26 cellular contexts compared by ENCODE assay signal in genomic region chr12:50822082-50822481, GRCh38. TPM values are rescaled to one million over a fixed set of nuclear protein-coding genes. Genes with fewer than 3 reads are reported as not detected.
"Had no signal": no experiment of that assay in that cellular context is flagged by ENCODE, and none has a peak within 500 bp of the region (broad histone marks: within the 10 kb centered on the region; RNA-seq: fewer than 3 reads in every experiment).

No MANE protein-coding gene starts in this region.

- ATAC-seq: Panc1, PC-3 had no signal

- H3K9me3 ChIP-seq: SK-N-SH had no signal

- H3K27ac ChIP-seq: KMS-11, RWPE1 had no signal

- DNase-seq: Kasumi-1; MM.1S; NCI-H1048; NCI-H1105; NCI-H1417; NCI-H1436 treated with DMSO at 0.1 percent for 48 hours; NCI-H1694; NCI-H187 treated with DMSO at 0.1 percent for 48 hours; NCI-H2029 treated with DMSO at 0.1 percent for 48 hours; NCI-H2171 treated with DMSO at 0.1 percent for 48 hours; NCI-H345; NCI-H446 treated with DMSO at 0.1 percent for 48 hours; NCI-H524; NCI-H774; NK-92 treated with Interleukin-12 subunit alpha and Interleukin-12 subunit beta, amount 100 ng/mL, for 24 hours; PC-3; SHP77; SK-N-SH; SW 1271 had no signal

- H3K9ac ChIP-seq: KMS-11, SK-N-SH had no signal

- H3K4me2 ChIP-seq: KMS-11, SK-N-SH had no signal

RNA-seq across cellular contexts. Expression of gene TMPRSS12, which starts 20.6 kb away (rescaled TPM):
- total RNA-seq: HT1080, M059J, OCI-LY7, PC-3, SK-MEL-5 had no signal
- polyA plus RNA-seq: SK-N-SH had no signal
